Comparison of ENCODE assay signal across 8 cellular contexts in genomic region chr1:230976825-230977747, GRCh38. TPM values are rescaled to one million over a fixed set of nuclear protein-coding genes. Genes with fewer than 3 reads are reported as not detected.
DNase-seq lines count a peak whose midpoint lies in the region; ATAC-seq, FAIRE-seq and TF ChIP-seq lines count a peak whose summit lies in the region.

No MANE protein-coding gene starts in this region.

- dilution Hi-C loops in endothelial cell of umbilical vein (cut with MboI; ENCODE audit: extremely low pct_ligation_motif_present, low sequenced_read_pairs): no loop called here

- TSS peak; percentile 11 for BruUV-seq in endothelial cell of umbilical vein (replicated peaks; lab: Mats Ljungman, UMichigan)

- intact Hi-C loops in endothelial cell of umbilical vein (cut with micrococcal nuclease): loop anchor here (5.0 to 10.0 kb wide), 3 partner anchors 360 to 628 kb away; partner anchors contain the start of genes EGLN1, EXOC8 and SPRTN
- intact Hi-C loops in gastrocnemius medialis (cut with DNase I; ENCODE audit: low total_unique reads): loop anchor here (5.0 kb wide), 1 partner anchor 180 kb away; no protein-coding TSS in a partner anchor

- DNase-seq in NCI-H510A treated with DMSO at 0.1 percent for 48 hours (lab: John Stamatoyannopoulos, UW): peak; percentile 30
- no peak for DNase-seq in NCI-H510A (lab: John Stamatoyannopoulos, UW)
- DNase-seq in T-helper 2 cell: peak in 3 of 5 experiments; percentile 30 to 91 (median 75)
- peak; percentile 71 for DNase-seq in endothelial cell of umbilical vein (ENCODE audit: low read depth, low spot score)
- DNase-seq in gastrocnemius medialis: no peak
- no peak for DNase-seq in ureter (ENCODE audit: low spot score)
- no peak for DNase-seq in COR-L47 (lab: John Stamatoyannopoulos, UW)
- no peak for DNase-seq in NCI-H187 (lab: John Stamatoyannopoulos, UW)

- peak overlapping the region in 2 of 3 experiments; percentile 86 to 96 for H3K4me3 ChIP-seq in endothelial cell of umbilical vein (replicated peaks in 1 of 3; ENCODE audit: insufficient read depth in 1 of 3, low read depth in 1 of 3, low read length in 3 of 3)
- H3K4me3 ChIP-seq in gastrocnemius medialis: peak overlapping the region in 3 of 4 donors; percentile 88 to 96 (median 88)

- FAIRE-seq in endothelial cell of umbilical vein (lab: Jason Lieb, UNC): peak; percentile 86

- CTCF ChIA-PET in endothelial cell of umbilical vein (lab: Charles Lee): interaction anchor here (1.0 to 2.2 kb wide), 2 partner anchors 8 to 116 kb away, joined by 3 to 11 read pairs; no protein-coding TSS in a partner anchor

- no peaks in the 10 kb centered on the region for H3K27me3 ChIP-seq in endothelial cell of umbilical vein (ENCODE audit: control insufficient read depth in 2 of 2, insufficient read depth in 2 of 2, low read length in 2 of 2)
- no peaks in the 10 kb centered on the region for H3K27me3 ChIP-seq in gastrocnemius medialis

- POLR2A ChIA-PET in endothelial cell of umbilical vein (lab: Charles Lee): no interaction called here

- no peaks in the 10 kb centered on the region for H4K20me1 ChIP-seq in endothelial cell of umbilical vein (replicated peaks; ENCODE audit: control insufficient read depth, extremely low read depth, insufficient read depth, low read length)

- no peaks in the 10 kb centered on the region for H3K9me1 ChIP-seq in endothelial cell of umbilical vein (replicated peaks; ENCODE audit: control insufficient read depth, extremely low read depth, insufficient read depth, low read length)

- H3K79me2 ChIP-seq in endothelial cell of umbilical vein (ENCODE audit: control insufficient read depth, insufficient read depth, low read length): peaks cover 14% of the 10 kb centered on the region

- H3K36me3 ChIP-seq in endothelial cell of umbilical vein (ENCODE audit: control insufficient read depth in 2 of 2, extremely low read depth in 1 of 2, insufficient read depth in 2 of 2, low read length in 2 of 2) (no peaks in the 10 kb centered on the region), gastrocnemius medialis (no peaks in the 10 kb centered on the region)

- H3K4me1 ChIP-seq in endothelial cell of umbilical vein (ENCODE audit: control insufficient read depth, extremely low read depth, insufficient read depth, low read length) (peaks cover 26% of the 10 kb centered on the region), gastrocnemius medialis (peaks cover 17 to 24% of the 10 kb centered on the region in 2 donors)

- no peak for ATAC-seq in gastrocnemius medialis

- H3K4me2 ChIP-seq in endothelial cell of umbilical vein (ENCODE audit: insufficient read depth, low read length): peak overlapping the region; percentile 68

- in situ Hi-C loops in gastrocnemius medialis (cut with MboI; ENCODE audit: low sequenced_read_pairs in 4 of 4): loop anchor here in 2 of 4 donors (25.0 kb wide), 2 partner anchors 235 to 635 kb away; no protein-coding TSS in a partner anchor

- peak overlapping the region; percentile 52 for H3K9ac ChIP-seq in endothelial cell of umbilical vein (replicated peaks; ENCODE audit: extremely low read depth, insufficient read depth, low read length)

- TF ChIP-seq POLR2A in endothelial cell of umbilical vein (IDR thresholded peaks at IDR 0.05; ENCODE audit: low read depth, low read length): peak; percentile 18
- TF ChIP-seq POLR2A in gastrocnemius medialis (IDR thresholded peaks at IDR 0.05): no peak

- H2AFZ ChIP-seq in endothelial cell of umbilical vein (ENCODE audit: low read depth, low read length): peak overlapping the region; percentile 26

- H3K9me3 ChIP-seq in endothelial cell of umbilical vein (replicated peaks; ENCODE audit: control insufficient read depth, insufficient read depth, low read length): no peaks in the 10 kb centered on the region
- no peaks in the 10 kb centered on the region for H3K9me3 ChIP-seq in gastrocnemius medialis

- TF ChIP-seq CTCF in endothelial cell of umbilical vein (IDR thresholded peaks at IDR 0.05; ENCODE audit: extremely low read depth in 1 of 2, insufficient read depth in 1 of 2, low read depth in 1 of 2, low read length in 2 of 2) (no peak), gastrocnemius medialis (IDR thresholded peaks at IDR 0.05 in 4 of 5, conservative IDR thresholded peaks at IDR 0.05 in 1 of 5) (no peak)

- H3K27ac ChIP-seq in endothelial cell of umbilical vein (ENCODE audit: insufficient read depth, low read depth, low read length) (peak overlapping the region; percentile 30), gastrocnemius medialis (peak overlapping the region; percentile 27 to 82 (median 68))

TF ChIP-seq in endothelial cell of umbilical vein, 7 proteins besides CTCF, POLR2A, EP300 and RAD21:
- no peak for TF ChIP-seq JUN (IDR thresholded peaks at IDR 0.05; ENCODE audit: borderline replicate concordance, insufficient read depth, insufficient read length, low read depth)
- TF ChIP-seq GATA2 (IDR thresholded peaks at IDR 0.05; ENCODE audit: insufficient read depth, insufficient read length, low read depth, low read length): peak; percentile 85

RNA-seq across cellular contexts. Expression of gene TTC13, which starts 1.6 kb away (rescaled TPM):
- total RNA-seq in endothelial cell of umbilical vein (22.2 and 23.9 TPM in 2 replicates), gastrocnemius medialis (10 to 100 TPM; 16.0 to 36.0 (median 22.7) TPM), ureter (20.3 TPM)
- polyA plus RNA-seq in endothelial cell of umbilical vein: 6.8 and 8.8 TPM in 2 replicates
- 6.9 and 7.5 TPM in 2 replicates for polyA plus RNA-seq in endothelial cell of umbilical vein (2011; cell fraction: cytosol; rRNA removed)
- polyA plus RNA-seq in endothelial cell of umbilical vein (2011; cell fraction: nucleus; rRNA removed): 41.5 and 43.7 TPM in 2 replicates
- polyA plus RNA-seq in endothelial cell of umbilical vein (2012): 12.7 and 15.8 TPM in 2 replicates
- polyA minus RNA-seq in endothelial cell of umbilical vein: 18.8 and 22.1 TPM in 2 replicates
- 6.5 TPM for polyA minus RNA-seq in endothelial cell of umbilical vein (2011; cell fraction: cytosol; rRNA and poly(A)+ RNA removed)
- polyA minus RNA-seq in endothelial cell of umbilical vein (2011; cell fraction: nucleus; rRNA and poly(A)+ RNA removed): 15.1 and 26.5 TPM in 2 replicates

RNA-seq across cellular contexts. Expression of gene ARV1, which starts 1.8 kb away (rescaled TPM):
- total RNA-seq in endothelial cell of umbilical vein (10.7 and 12.5 TPM in 2 replicates), gastrocnemius medialis (10 to 100 TPM in 2 of 4 donors, 1 to 10 TPM in 2; 7.9 to 21.3 (median 10.5) TPM), ureter (24.3 TPM)
- polyA plus RNA-seq in endothelial cell of umbilical vein: 10.8 and 14.0 TPM in 2 replicates
- 19.5 TPM in 2 replicates for polyA plus RNA-seq in endothelial cell of umbilical vein (2011; cell fraction: cytosol; rRNA removed)
- 6.6 and 10.7 TPM in 2 replicates for polyA plus RNA-seq in endothelial cell of umbilical vein (2011; cell fraction: nucleus; rRNA removed)
- 12.5 and 14.3 TPM in 2 replicates for polyA plus RNA-seq in endothelial cell of umbilical vein (2012)
- 7.1 and 11.4 TPM in 2 replicates for polyA minus RNA-seq in endothelial cell of umbilical vein
- polyA minus RNA-seq in endothelial cell of umbilical vein (2011; cell fraction: cytosol; rRNA and poly(A)+ RNA removed): 8.9 TPM
- polyA minus RNA-seq in endothelial cell of umbilical vein (2011; cell fraction: nucleus; rRNA and poly(A)+ RNA removed): 2.0 and 3.2 TPM in 2 replicates

Comparison
In these comparisons a context has a peak if more than half of its experiments do, and no peak if none do; other contexts are left out.
1. DNase-seq: peak in NCI-H510A treated with DMSO at 0.1 percent for 48 hours (single experiment), T-helper 2 cell (3 of 5) and endothelial cell of umbilical vein (single experiment); none in NCI-H510A (single experiment), gastrocnemius medialis (0 of 2), ureter (single experiment), COR-L47 (single experiment) and NCI-H187 (0 of 2).